In the genomic region with DNA sequence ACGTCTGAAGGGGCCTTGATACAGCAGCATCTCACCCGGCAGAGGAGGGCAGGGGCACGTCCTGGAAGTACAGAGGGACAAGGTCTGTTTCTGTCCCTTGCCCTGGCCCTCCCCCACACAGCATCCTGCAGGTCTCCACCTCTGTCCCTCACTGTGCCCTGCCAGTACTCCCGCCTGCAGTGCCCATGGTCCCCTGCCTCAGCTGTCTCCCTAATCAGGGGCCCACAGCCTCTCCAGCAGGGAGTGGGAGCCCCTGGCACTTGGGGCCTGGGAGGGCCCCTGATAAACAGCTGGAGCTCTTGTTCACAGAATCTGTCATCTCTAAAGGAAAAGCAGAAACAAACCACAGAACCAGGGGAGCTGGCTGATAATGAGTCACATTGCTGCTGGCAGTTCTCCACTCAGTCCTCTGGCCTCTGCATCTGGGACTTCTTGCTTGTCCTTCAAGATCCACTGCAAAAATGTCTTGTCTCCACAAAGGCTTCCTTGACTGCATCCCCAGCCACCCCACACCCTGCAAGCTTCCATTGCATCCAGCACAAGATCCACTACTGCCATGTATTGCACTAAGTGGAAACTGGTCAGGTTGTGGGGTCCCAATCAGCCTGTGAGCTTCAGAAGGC, we compare ENCODE assay signal across 8 cellular contexts. TPM values are rescaled to one million over a fixed set of nuclear protein-coding genes. Genes with fewer than 3 reads are reported as not detected.
DNase-seq lines count a peak whose midpoint lies in the region; ATAC-seq and TF ChIP-seq lines count a peak whose summit lies in the region.

No MANE protein-coding gene starts in this region.

- no peaks in the 10 kb centered on the region for H4K20me1 ChIP-seq in BLaER1

- H3K27ac ChIP-seq in BLaER1 = peak overlapping the region; percentile 96
- H3K27ac ChIP-seq in HEK293 (ENCODE audit: extremely low read depth, low read depth, low read length) = no peak overlapping the region

- no peaks in the 10 kb centered on the region for H3K27me3 Mint-ChIP-seq in activated T-cell treated with anti-CD3 and anti-CD28 coated beads, Interleukin-2, amount 50 U/mL, for 72 hours (ENCODE audit: low read depth)

- H3K9me3 Mint-ChIP-seq in activated T-cell treated with anti-CD3 and anti-CD28 coated beads, Interleukin-2, amount 50 U/mL, for 72 hours = no peaks in the 10 kb centered on the region

- peaks cover 71% of the 10 kb centered on the region for H3K4me1 Mint-ChIP-seq in activated T-cell treated with anti-CD3 and anti-CD28 coated beads, Interleukin-2, amount 50 U/mL, for 72 hours (ENCODE audit: low read depth)

- peak; percentile 80 to 82 for ATAC-seq in activated T-cell treated with anti-CD3 and anti-CD28 coated beads, Interleukin-2, amount 50 U/mL, for 72 hours (replicated peaks in 1 of 2)
- ATAC-seq in HG03342 (IDR thresholded peaks at IDR 0.05; ENCODE audit: unreplicated experiment) = no peak

- peak overlapping the region; percentile 89 for H3K27ac Mint-ChIP-seq in activated T-cell treated with anti-CD3 and anti-CD28 coated beads, Interleukin-2, amount 50 U/mL, for 72 hours

- peaks cover 100% of the 10 kb centered on the region for H3K4me1 ChIP-seq in BLaER1
- no peaks in the 10 kb centered on the region for H3K4me1 ChIP-seq in HEK293 (ENCODE audit: control insufficient read depth, insufficient read depth, low read length)

- H3K9me3 ChIP-seq in BLaER1 = no peaks in the 10 kb centered on the region; the same call in 1 of the 2 replicates
- no peaks in the 10 kb centered on the region for H3K9me3 ChIP-seq in HEK293 (ENCODE audit: control insufficient read depth, insufficient read depth, low read depth, low read length)

- peak overlapping the region; percentile 83 to 89 for H3K4me3 Mint-ChIP-seq in activated T-cell treated with anti-CD3 and anti-CD28 coated beads, Interleukin-2, amount 50 U/mL, for 72 hours

- no peaks in the 10 kb centered on the region for H3K27me3 ChIP-seq in BLaER1

- H3K4me3 ChIP-seq in BLaER1 = peak overlapping the region; percentile 41; the same call in 1 of the 2 replicates
- no peak overlapping the region for H3K4me3 ChIP-seq in HEK293 (ENCODE audit: low read depth, low read length)

- POLR2A ChIA-PET in HEK293 (lab: Yijun Ruan, JAX) = no interaction called here

- H3K4me2 ChIP-seq in BLaER1 = peak overlapping the region; percentile 81

- peak in 1 of 2 donors; percentile 51 for DNase-seq in activated T-cell treated with anti-CD3 and anti-CD28 coated beads, Interleukin-2, amount 50 U/mL, for 72 hours
- DNase-seq in iris pigment epithelial cell (ENCODE audit: low read depth) (peak; percentile 86), pons (ENCODE audit: low spot score) (no peak), HuH-7 (ENCODE audit: low spot score) (no peak)
- no peak for DNase-seq in stimulated activated naive CD4-positive, alpha-beta T cell (lab: John Stamatoyannopoulos, UW)

- H3K36me3 ChIP-seq in BLaER1 = peaks cover 48% of the 10 kb centered on the region
- no peaks in the 10 kb centered on the region for H3K36me3 ChIP-seq in HEK293 (ENCODE audit: control insufficient read depth in 2 of 2, insufficient read depth in 1 of 2, low read length in 2 of 2)

- TF ChIP-seq CTCF in HEK293 (tag by site-specific recombination; IDR thresholded peaks at IDR 0.05) = no peak

- H3K9ac ChIP-seq in BLaER1 = peak overlapping the region; percentile 80

- peaks cover 3 to 17% of the 10 kb centered on the region in 2 donors for H3K36me3 Mint-ChIP-seq in activated T-cell treated with anti-CD3 and anti-CD28 coated beads, Interleukin-2, amount 50 U/mL, for 72 hours (ENCODE audit: insufficient read depth in 2 of 2)

- CTCF ChIA-PET in HEK293 (lab: Yijun Ruan, JAX) = interaction anchor here (0.6 to 0.7 kb wide), 4 partner anchors 14 to 96 kb away, joined by 3 to 4 read pairs (median 3); partner anchors contain the start of genes BYSL and MED20

TF ChIP-seq in HEK293, 187 proteins besides CTCF, POLR2A, EP300 and RAD21:
- no peak for TF ChIP-seq ZSCAN30 (tag by site-specific recombination; IDR thresholded peaks at IDR 0.05)
- no peak for TF ChIP-seq ZBTB1 (tag by site-specific recombination; IDR thresholded peaks at IDR 0.05)
- peak; percentile 87 for TF ChIP-seq ZIC2 (tag by site-specific recombination; IDR thresholded peaks at IDR 0.05)
TF ChIP-seq in HEK293: peak in this region for 1.

RNA-seq across cellular contexts. Expression of gene TAF8, which starts 33.2 kb away (rescaled TPM):
- 10 to 100 TPM; 62.6 to 70.4 TPM for total RNA-seq in activated T-cell treated with anti-CD3 and anti-CD28 coated beads, Interleukin-2, amount 50 U/mL, for 72 hours
